Comparison of ENCODE assay signal across 21 cellular contexts in the genomic region with DNA sequence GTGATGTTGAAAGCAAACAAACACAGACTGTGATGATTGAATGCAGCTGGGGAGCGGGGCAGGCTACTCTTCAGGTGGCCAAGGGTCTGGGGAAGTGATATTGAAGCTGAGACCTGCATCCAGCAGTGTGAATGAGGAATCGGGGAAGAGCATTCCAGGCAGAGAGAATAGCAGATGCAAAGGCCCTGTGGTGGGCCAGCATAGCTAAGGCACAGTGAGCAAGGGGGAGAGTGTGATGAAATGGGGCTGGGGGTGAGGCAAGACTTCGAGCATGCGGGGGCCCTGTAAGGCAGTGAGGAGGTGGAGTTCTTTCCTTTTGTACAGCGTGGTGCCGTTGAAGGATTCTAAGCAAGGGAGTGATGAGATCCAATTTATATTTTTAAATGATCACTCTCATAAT.
DNase-seq lines count a peak whose midpoint lies in the region; ATAC-seq and TF ChIP-seq lines count a peak whose summit lies in the region.
"Had no signal": no experiment of that assay in that cellular context is flagged by ENCODE, and none has a peak within 500 bp of the region (broad histone marks: within the 10 kb centered on the region; RNA-seq: fewer than 3 reads in every experiment).

No MANE protein-coding gene starts in this region.

- H3K14ac ChIP-seq in IMR-90 (replicated peaks; ENCODE audit: low read depth, low read length), result no peak overlapping the region

- no peak overlapping the region for H2BK15ac ChIP-seq in IMR-90 (ENCODE audit: low read depth, low read length)

- H3K4ac ChIP-seq in IMR-90 (ENCODE audit: low read depth, low read length), result no peak overlapping the region

- no peaks in the 10 kb centered on the region for H3K79me1 ChIP-seq in IMR-90 (ENCODE audit: low read depth in 1 of 2, low read length in 2 of 2)

- no peak overlapping the region for H3K23ac ChIP-seq in IMR-90 (ENCODE audit: low read depth, low read length)

- peaks cover 18% of the 10 kb centered on the region for H3K27me3 Mint-ChIP-seq in WTC11 (ENCODE audit: low read depth)
- peaks cover 15% of the 10 kb centered on the region for H3K27me3 Mint-ChIP-seq in neural crest cell (ENCODE audit: low read depth)
- peaks cover 8 to 10% of the 10 kb centered on the region in 2 donors for H3K27me3 Mint-ChIP-seq in CD4-positive, alpha-beta memory T cell

- H3K4me1 Mint-ChIP-seq in WTC11 (peaks cover 14% of the 10 kb centered on the region), neural crest cell (peaks cover 8% of the 10 kb centered on the region)
- peaks cover 0 to 1% (median 0%) of the 10 kb centered on the region in 4 donors for H3K4me1 Mint-ChIP-seq in CD4-positive, alpha-beta memory T cell
- H3K4me1 Mint-ChIP-seq: CD14-positive monocyte had no signal

- H3K9me3 Mint-ChIP-seq in WTC11, result no peaks in the 10 kb centered on the region
- peaks cover 4% of the 10 kb centered on the region for H3K9me3 Mint-ChIP-seq in neural crest cell
- H3K9me3 Mint-ChIP-seq in CD4-positive, alpha-beta memory T cell, result peaks cover 0 to 2% (median 0%) of the 10 kb centered on the region in 8 donors
- H3K9me3 Mint-ChIP-seq: CD4-positive, alpha-beta T cell had no signal

- no peak overlapping the region for H2BK20ac ChIP-seq in IMR-90 (ENCODE audit: low read depth, low read length)

- H3K4me3 Mint-ChIP-seq in WTC11 (no peak overlapping the region), neural crest cell (no peak overlapping the region)
- no peak overlapping the region for H3K4me3 Mint-ChIP-seq in CD4-positive, alpha-beta memory T cell
- H3K4me3 Mint-ChIP-seq: CD14-positive monocyte; CD4-positive, alpha-beta T cell had no signal

- H2BK120ac ChIP-seq in IMR-90 (ENCODE audit: low read depth, low read length), result no peak overlapping the region

- TF ChIP-seq POLR2A in IMR-90 (IDR thresholded peaks at IDR 0.05; ENCODE audit: low read depth, low read length) (no peak), Peyer's patch (IDR thresholded peaks at IDR 0.05) (no peak), right lobe of liver (IDR thresholded peaks at IDR 0.05) (no peak)

- H3K27ac ChIP-seq in IMR-90 (ENCODE audit: insufficient read depth, low read length) (no peak overlapping the region), Peyer's patch (no peak overlapping the region), right lobe of liver (no peak overlapping the region)
- no peak overlapping the region for H3K27ac ChIP-seq in CD4-positive, alpha-beta memory T cell (ENCODE audit: low read depth, low read length)
- H3K27ac ChIP-seq: A549; BLaER1 treated with 17β-estradiol and CSF1 and Interleukin-3, amounts not matched to agents 10 nM and 100 nM had no signal

- no peaks in the 10 kb centered on the region for H3K9me1 ChIP-seq in IMR-90 (ENCODE audit: insufficient read depth, low read length)

- H2BK5ac ChIP-seq in IMR-90 (ENCODE audit: low read depth, low read length, poor library complexity, severe bottlenecking), result no peak overlapping the region

- H4K20me1 ChIP-seq in IMR-90 (ENCODE audit: insufficient read depth, low read length), result no peaks in the 10 kb centered on the region

- dilution Hi-C loops in IMR-90 (cut with HindIII; ENCODE audit: low sequenced_read_pairs, unreplicated experiment), result no loop called here

- ATAC-seq in IMR-90 (ENCODE audit: low read depth) (no peak), WTC11 (no peak), right lobe of liver (no peak)
- ATAC-seq: A549 had no signal

- no peak overlapping the region for H3K4me2 ChIP-seq in IMR-90 (ENCODE audit: low read depth, low read length)
- H3K4me2 ChIP-seq: A549 had no signal

- H2AK5ac ChIP-seq in IMR-90 (ENCODE audit: low read depth, low read length), result no peak overlapping the region

- BruUV-seq in IMR-90 (replicated peaks; lab: Mats Ljungman, UMichigan), result no TSS peak

- no peak overlapping the region for H2AK9ac ChIP-seq in IMR-90 (replicated peaks; ENCODE audit: low read depth, low read length, poor library complexity)

- 50% methylated on average over 1 of the region's 6 CpGs; no CpG with 5 or more reads in 1 of the 2 experiments for WGBS in IMR-90 (ENCODE audit: extremely low coverage in 2 of 2, insufficient read length in 1 of 2), 2 experiments
- 72% methylated on average over 4 of the region's 6 CpGs for WGBS in right lobe of liver (ENCODE audit: insufficient coverage, low coverage, low lambda C conversion rate, missing lambda C conversion rate)

- H3K36me3 Mint-ChIP-seq in WTC11, result no peaks in the 10 kb centered on the region
- H3K36me3 Mint-ChIP-seq in neural crest cell (ENCODE audit: low read depth), result no peaks in the 10 kb centered on the region
- H3K36me3 Mint-ChIP-seq in CD4-positive, alpha-beta memory T cell, result no peaks in the 10 kb centered on the region

- peak overlapping the region; percentile 9 for H2AFZ ChIP-seq in IMR-90 (replicated peaks; ENCODE audit: low read length, poor library complexity)

- H3K27me3 ChIP-seq in IMR-90 (ENCODE audit: control insufficient read depth, insufficient read depth, low read length) (peaks cover 8% of the 10 kb centered on the region), Peyer's patch (no peaks in the 10 kb centered on the region), right lobe of liver (no peaks in the 10 kb centered on the region)
- H3K27me3 ChIP-seq in CD4-positive, alpha-beta memory T cell (ENCODE audit: insufficient read depth, low read length), result no peaks in the 10 kb centered on the region
- H3K27me3 ChIP-seq: BE2C; BLaER1 treated with 17β-estradiol and CSF1 and Interleukin-3, amounts not matched to agents 10 nM and 100 nM had no signal

- H3K36me3 ChIP-seq in IMR-90 (ENCODE audit: control insufficient read depth, insufficient read depth, low read length) (no peaks in the 10 kb centered on the region), Peyer's patch (no peaks in the 10 kb centered on the region), right lobe of liver (no peaks in the 10 kb centered on the region)
- no peaks in the 10 kb centered on the region for H3K36me3 ChIP-seq in CD4-positive, alpha-beta memory T cell (ENCODE audit: insufficient read depth, low read length)
- H3K36me3 ChIP-seq: BE2C had no signal

- no peak overlapping the region for H4K8ac ChIP-seq in IMR-90 (ENCODE audit: low read depth in 2 of 2, low read length in 2 of 2)

- H3K9ac ChIP-seq in IMR-90 (ENCODE audit: low read depth, low read length), result no peak overlapping the region
- H3K9ac ChIP-seq: BLaER1 treated with 17β-estradiol and CSF1 and Interleukin-3, amounts not matched to agents 10 nM and 100 nM had no signal

- POLR2A ChIA-PET in IMR-90 (lab: Charles Lee; ENCODE audit: unreplicated experiment), result no interaction called here
- POLR2A ChIA-PET in WTC11 (lab: Charles Lee), result no interaction called here
- POLR2A ChIA-PET in CD4-positive, alpha-beta memory T cell (lab: Charles Lee; ENCODE audit: partially characterized antibody), result no interaction called here

- H3K4me1 ChIP-seq in IMR-90 (ENCODE audit: control insufficient read depth, insufficient read depth, low read length) (peaks cover 3% of the 10 kb centered on the region; the same call in 1 of the 2 replicates), Peyer's patch (no peaks in the 10 kb centered on the region), right lobe of liver (no peaks in the 10 kb centered on the region)
- H3K4me1 ChIP-seq in CD4-positive, alpha-beta memory T cell (ENCODE audit: insufficient read depth, low read length), result no peaks in the 10 kb centered on the region

- DNase-seq in NCI-H748 (lab: John Stamatoyannopoulos, UW; ENCODE audit: unreplicated experiment), result peak; percentile 21
- no peak for DNase-seq in NCI-H748 treated with DMSO at 0.1 percent for 48 hours (lab: John Stamatoyannopoulos, UW)
- DNase-seq in IMR-90, result no peak
- no peak for DNase-seq in WTC11 (ENCODE audit: low spot score)
- DNase-seq in neural crest cell (ENCODE audit: low read depth, low spot score), result no peak
- DNase-seq in Peyer's patch, result no peak
- no peak for DNase-seq in right lobe of liver
- no peak for DNase-seq in CD4-positive, alpha-beta memory T cell
- DNase-seq: 8988T; ACHN; AML-193; BE2C; CD4-positive, alpha-beta T cell; DMS 273 treated with DMSO at 0.1 percent for 48 hours; DND-41; GOT3; H7; HCEC 1CT had no signal

- no peak overlapping the region for H4K5ac ChIP-seq in IMR-90 (ENCODE audit: low read depth, low read length)

- intact Hi-C loops in IMR-90 (cut with micrococcal nuclease), result no loop called here
- intact Hi-C loops in right lobe of liver (cut with DNase I), result no loop called here
- intact Hi-C loops in CD4-positive, alpha-beta memory T cell (cut with micrococcal nuclease), result no loop called here

- TF ChIP-seq RAD21 in IMR-90 (IDR thresholded peaks at IDR 0.05; ENCODE audit: low read length), result no peak

- H3K27ac Mint-ChIP-seq in WTC11 (no peak overlapping the region), neural crest cell (ENCODE audit: unreplicated experiment) (peak overlapping the region; percentile 91)
- no peak overlapping the region for H3K27ac Mint-ChIP-seq in CD4-positive, alpha-beta memory T cell
- H3K27ac Mint-ChIP-seq: CD14-positive monocyte; CD4-positive, alpha-beta T cell had no signal

- H3K4me3 ChIP-seq in IMR-90 (ENCODE audit: insufficient read depth, low read depth, low read length) (no peak overlapping the region), Peyer's patch (no peak overlapping the region), right lobe of liver (no peak overlapping the region)
- no peak overlapping the region for H3K4me3 ChIP-seq in CD4-positive, alpha-beta memory T cell (ENCODE audit: low read length in 2 of 2)
- H3K4me3 ChIP-seq: A549; BLaER1 treated with 17β-estradiol and CSF1 and Interleukin-3, amounts not matched to agents 10 nM and 100 nM had no signal

- in situ Hi-C loops in IMR-90 (cut with MboI; ENCODE audit: low sequenced_read_pairs), result no loop called here

- H3K56ac ChIP-seq in IMR-90 (ENCODE audit: extremely low read depth, insufficient read depth, low read length), result no peak overlapping the region

- no peak overlapping the region for H3K18ac ChIP-seq in IMR-90 (ENCODE audit: low read depth, low read length)

- CTCF ChIA-PET in IMR-90 (lab: Yijun Ruan, JAX), result no interaction called here
- CTCF ChIA-PET in WTC11 (lab: Charles Lee), result no interaction called here
- CTCF ChIA-PET in CD4-positive, alpha-beta memory T cell (lab: Charles Lee; ENCODE audit: partially characterized antibody), result no interaction called here

- H3K9me3 ChIP-seq in IMR-90 (ENCODE audit: control insufficient read depth, insufficient read depth, low read length), result no peaks in the 10 kb centered on the region
- no peaks in the 10 kb centered on the region for H3K9me3 ChIP-seq in Peyer's patch
- H3K9me3 ChIP-seq in right lobe of liver, result no peaks in the 10 kb centered on the region
- no peaks in the 10 kb centered on the region for H3K9me3 ChIP-seq in CD4-positive, alpha-beta memory T cell (ENCODE audit: control insufficient read depth in 1 of 2, low read length in 2 of 2)
- H3K9me3 ChIP-seq: A549, BE2C had no signal

- H4K91ac ChIP-seq in IMR-90 (ENCODE audit: insufficient read depth, low read depth, low read length), result no peak overlapping the region

- TF ChIP-seq CTCF in IMR-90 (conservative IDR thresholded peaks at IDR 0.05; ENCODE audit: low read depth, low read length) (no peak), WTC11 (IDR thresholded peaks at IDR 0.05) (no peak), neural crest cell (conservative IDR thresholded peaks at IDR 0.05) (no peak), Peyer's patch (IDR thresholded peaks at IDR 0.05) (no peak), right lobe of liver (IDR thresholded peaks at IDR 0.05) (no peak)

TF ChIP-seq in IMR-90, 13 proteins besides CTCF, POLR2A, EP300 and RAD21 (continues in another document):
- no peak for TF ChIP-seq MAFK (IDR thresholded peaks at IDR 0.05; ENCODE audit: low read depth, low read length)
